In genomic region chr2:200786826-200787225, GRCh38 we compare ENCODE assay signal across 9 cellular contexts.
DNase-seq lines count a peak whose midpoint lies in the region; ATAC-seq and TF ChIP-seq lines count a peak whose summit lies in the region.
"Had no signal": no experiment of that assay in that cellular context is flagged by ENCODE, and none has a peak within 500 bp of the region (broad histone marks: within the 10 kb centered on the region; RNA-seq: fewer than 3 reads in every experiment).

No MANE protein-coding gene starts in this region.

- DNase-seq in NCI-H510A treated with DMSO at 0.1 percent for 48 hours (lab: John Stamatoyannopoulos, UW) (peak; percentile 31), NCI-H510A (lab: John Stamatoyannopoulos, UW) (no peak), fibroblast of mammary gland (ENCODE audit: low read depth) (peak; percentile 84), stromal cell of bone marrow (ENCODE audit: low read depth) (peak; percentile 74), UCSD-AML1 (lab: John Stamatoyannopoulos, UW; ENCODE audit: unreplicated experiment) (no peak), COLO829 (ENCODE audit: low spot score) (no peak)
- DNase-seq: ovary had no signal

- ATAC-seq in SK-N-SH treated with all-trans-retinoic acid at 6 μM for 48 hours (peak; percentile 78), GM18498 (IDR thresholded peaks at IDR 0.05; ENCODE audit: unreplicated experiment) (no peak)

- no peak overlapping the region for H3K4me3 ChIP-seq in fibroblast of mammary gland (ENCODE audit: control insufficient read depth, low read depth, low read length)
- H3K4me3 ChIP-seq: ovary had no signal

- TF ChIP-seq CTCF in fibroblast of mammary gland (conservative IDR thresholded peaks at IDR 0.05; ENCODE audit: control insufficient read depth, insufficient read depth, low read depth, low read length) = no peak

TF ChIP-seq in SK-N-SH treated with all-trans-retinoic acid at 6 μM for 48 hours, 23 proteins besides CTCF, POLR2A, EP300 and RAD21:
- TF ChIP-seq TOX (CRISPR knock-in tag; IDR thresholded peaks at IDR 0.05; ENCODE audit: borderline replicate concordance) (no peak), TCF4 (CRISPR knock-in tag; IDR thresholded peaks at IDR 0.05; ENCODE audit: borderline replicate concordance) (no peak), ZNF565 (CRISPR knock-in tag; conservative IDR thresholded peaks at IDR 0.05; ENCODE audit: low read depth) (no peak), ZNF8 (CRISPR knock-in tag; IDR thresholded peaks at IDR 0.05) (no peak)
TF ChIP-seq in SK-N-SH treated with all-trans-retinoic acid at 6 μM for 48 hours: peak in this region for 0.

Comparison
In these comparisons a context has a peak if more than half of its experiments do, and no peak if none do; other contexts are left out.
1. DNase-seq: peak in NCI-H510A treated with DMSO at 0.1 percent for 48 hours (single experiment), fibroblast of mammary gland (single experiment) and stromal cell of bone marrow (single experiment); none in NCI-H510A (single experiment), UCSD-AML1 (single experiment) and COLO829 (single experiment).